Comparison of ENCODE assay signal across 11 cellular contexts in genomic region chr4:80751200-80751599, GRCh38.
DNase-seq lines count a peak whose midpoint lies in the region; TF ChIP-seq lines count a peak whose summit lies in the region.
"Had no signal": no experiment of that assay in that cellular context is flagged by ENCODE, and none has a peak within 500 bp of the region (broad histone marks: within the 10 kb centered on the region; RNA-seq: fewer than 3 reads in every experiment).

No MANE protein-coding gene starts in this region.

- in situ Hi-C loops in mammary epithelial cell (cut with MboI; ENCODE audit: low sequenced_read_pairs in 2 of 2): no loop called here

- H3K27ac ChIP-seq in OCI-LY7 (ENCODE audit: low read depth, low read length, poor library complexity, severe bottlenecking) (no peak overlapping the region), prostate gland (no peak overlapping the region), mammary epithelial cell (ENCODE audit: insufficient read depth, low read depth, low read length) (no peak overlapping the region), colonic mucosa (no peak overlapping the region)
- H3K27ac ChIP-seq: C4-2B had no signal

- DNase-seq in HT-29 (ENCODE audit: low spot score) (peak; percentile 1), OCI-LY7 (ENCODE audit: low spot score) (no peak), iPS DF 19.7 (ENCODE audit: low read depth, low spot score) (peak; percentile 25), prostate gland (ENCODE audit: low spot score) (no peak), mammary epithelial cell (no peak), colonic mucosa (no peak), AG08395 (ENCODE audit: low spot score) (no peak)
- DNase-seq: BE2C; CD4-positive, alpha-beta memory T cell; DMS79 had no signal

- no peaks in the 10 kb centered on the region for H3K27me3 ChIP-seq in prostate gland (replicated peaks; ENCODE audit: insufficient read depth)
- no peaks in the 10 kb centered on the region for H3K27me3 ChIP-seq in mammary epithelial cell (ENCODE audit: insufficient read depth, low read length)
- no peaks in the 10 kb centered on the region for H3K27me3 ChIP-seq in colonic mucosa
- H3K27me3 ChIP-seq: BE2C had no signal

- peak overlapping the region; percentile 13; the same call in 1 of the 2 replicates for H2AFZ ChIP-seq in OCI-LY7 (ENCODE audit: low read length)
- H2AFZ ChIP-seq in mammary epithelial cell (ENCODE audit: low read depth, low read length): no peak overlapping the region

- no peak overlapping the region for H3K4me2 ChIP-seq in OCI-LY7 (ENCODE audit: low read length)
- no peak overlapping the region for H3K4me2 ChIP-seq in mammary epithelial cell (ENCODE audit: insufficient read depth, low read depth, low read length)

- H4K20me1 ChIP-seq in OCI-LY7 (ENCODE audit: insufficient read depth, low read length) (no peaks in the 10 kb centered on the region), mammary epithelial cell (ENCODE audit: insufficient read depth, low read length) (no peaks in the 10 kb centered on the region)

- H3K9ac ChIP-seq in mammary epithelial cell (ENCODE audit: insufficient read depth, low read length) (no peak overlapping the region), colonic mucosa (ENCODE audit: low read depth in 2 of 2, low read length in 2 of 2) (no peak overlapping the region)

- TF ChIP-seq POLR2A in prostate gland (IDR thresholded peaks at IDR 0.05): no peak

- CTCF ChIA-PET in OCI-LY7 (lab: Charles Lee; ENCODE audit: unreplicated experiment): no interaction called here
- CTCF ChIA-PET in mammary epithelial cell (lab: Charles Lee; ENCODE audit: low non-redundant PET): no interaction called here

- H3K4me3 ChIP-seq in OCI-LY7 (ENCODE audit: low read depth, low read length, poor library complexity, severe bottlenecking): no peak overlapping the region
- H3K4me3 ChIP-seq in prostate gland: no peak overlapping the region
- no peak overlapping the region for H3K4me3 ChIP-seq in mammary epithelial cell (replicated peaks in 1 of 3; ENCODE audit: insufficient read depth in 1 of 3, low read depth in 2 of 3, low read length in 3 of 3)
- H3K4me3 ChIP-seq in colonic mucosa: no peak overlapping the region

- no peaks in the 10 kb centered on the region for H3K9me2 ChIP-seq in OCI-LY7 (ENCODE audit: insufficient read depth, low read length)

- POLR2A ChIA-PET in OCI-LY7 (lab: Charles Lee): interaction anchor here (0.9 to 1.5 kb wide), 4 partner anchors 10 to 41 kb away, joined by 3 to 5 read pairs (median 4); no protein-coding TSS in a partner anchor

- H3K9me3 ChIP-seq in OCI-LY7 (ENCODE audit: low read length): peaks cover 10% of the 10 kb centered on the region; the same call in 1 of the 2 replicates
- H3K9me3 ChIP-seq in prostate gland: no peaks in the 10 kb centered on the region
- no peaks in the 10 kb centered on the region for H3K9me3 ChIP-seq in mammary epithelial cell (replicated peaks; ENCODE audit: insufficient read depth, low read length)
- no peaks in the 10 kb centered on the region for H3K9me3 ChIP-seq in colonic mucosa
- H3K9me3 ChIP-seq: BE2C had no signal

- BruUV-seq in OCI-LY7 (replicated peaks; lab: Mats Ljungman, UMichigan): no TSS peak
- no TSS peak for BruUV-seq in mammary epithelial cell (replicated peaks; lab: Mats Ljungman, UMichigan)

- no peak for TF ChIP-seq CTCF in OCI-LY7 (conservative IDR thresholded peaks at IDR 0.05; ENCODE audit: low read length)
- TF ChIP-seq CTCF in prostate gland (IDR thresholded peaks at IDR 0.05): no peak
- TF ChIP-seq CTCF in mammary epithelial cell (conservative IDR thresholded peaks at IDR 0.05 in 1 of 2, IDR thresholded peaks at IDR 0.05 in 1 of 2; ENCODE audit: extremely low read depth in 1 of 2, insufficient read depth in 1 of 2, low read depth in 1 of 2, low read length in 2 of 2): no peak
- no peak for TF ChIP-seq CTCF in colonic mucosa (IDR thresholded peaks at IDR 0.05)

- dilution Hi-C loops in mammary epithelial cell (cut with HindIII; ENCODE audit: low sequenced_read_pairs): no loop called here

- H3K79me2 ChIP-seq in OCI-LY7 (ENCODE audit: insufficient read depth, low read depth, low read length) (no peaks in the 10 kb centered on the region), mammary epithelial cell (ENCODE audit: insufficient read depth, low read length) (no peaks in the 10 kb centered on the region)

- H3K4me1 ChIP-seq in OCI-LY7 (ENCODE audit: insufficient read depth, low read length, poor library complexity, severe bottlenecking) (no peaks in the 10 kb centered on the region), prostate gland (replicated peaks) (no peaks in the 10 kb centered on the region), mammary epithelial cell (ENCODE audit: insufficient read depth, low read length) (no peaks in the 10 kb centered on the region), colonic mucosa (no peaks in the 10 kb centered on the region)
- H3K4me1 ChIP-seq: BE2C had no signal

- no peaks in the 10 kb centered on the region for H3K36me3 ChIP-seq in OCI-LY7 (ENCODE audit: insufficient read depth, low read length)
- no peaks in the 10 kb centered on the region for H3K36me3 ChIP-seq in prostate gland
- no peaks in the 10 kb centered on the region for H3K36me3 ChIP-seq in mammary epithelial cell (ENCODE audit: insufficient read depth, low read length)
- no peaks in the 10 kb centered on the region for H3K36me3 ChIP-seq in colonic mucosa
- H3K36me3 ChIP-seq: BE2C had no signal

- intact Hi-C loops in OCI-LY7 (cut with micrococcal nuclease; ENCODE audit: unreplicated experiment): no loop called here
- intact Hi-C loops in prostate gland (cut with DNase I): no loop called here
- intact Hi-C loops in mammary epithelial cell (cut with micrococcal nuclease): no loop called here
- intact Hi-C loops in colonic mucosa (cut with DNase I): no loop called here

Comparison
In these comparisons a context has a peak if more than half of its experiments do, and no peak if none do; other contexts are left out.
1. DNase-seq: peak in HT-29 (single experiment) and iPS DF 19.7 (single experiment); none in OCI-LY7 (single experiment), prostate gland (single experiment), mammary epithelial cell (single experiment), colonic mucosa (single experiment) and AG08395 (single experiment).